In genomic region chr13:36211567-36211966, GRCh38 we compare ENCODE assay signal across 18 cellular contexts. TPM values are rescaled to one million over a fixed set of nuclear protein-coding genes. Genes with fewer than 3 reads are reported as not detected.
"Had no signal": no experiment of that assay in that cellular context is flagged by ENCODE, and none has a peak within 500 bp of the region (broad histone marks: within the 10 kb centered on the region; RNA-seq: fewer than 3 reads in every experiment).

No MANE protein-coding gene starts in this region.

- FAIRE-seq: endometrium, TTC549 had no signal

- ATAC-seq: foreskin keratinocyte, right cardiac atrium had no signal

- H3K27ac ChIP-seq: adrenal gland, breast epithelium, esophagus squamous epithelium, foreskin keratinocyte had no signal

- H3K27me3 ChIP-seq: adrenal gland, breast epithelium, foreskin keratinocyte had no signal

- H3K4me3 ChIP-seq: adrenal gland, breast epithelium, esophagus squamous epithelium, lung had no signal

- H3K36me3 ChIP-seq: adrenal gland, breast epithelium, esophagus squamous epithelium had no signal

- H3K9me3 ChIP-seq: adrenal gland had no signal

- DNase-seq: activated CD4-positive, alpha-beta T cell treated with anti-CD3 and anti-CD28 coated beads, Interleukin-2, amount 50 U/mL, for 1 hour; activated CD4-positive, CD25-positive, alpha-beta regulatory T cell; activated naive CD4-positive, alpha-beta T cell treated with anti-CD3 and anti-CD28 coated beads, Interleukin-2, amount 10 ng/mL, durations not matched to agents 7 days and 5 days; activated T-cell treated with anti-CD3 and anti-CD28 coated beads for 4 hours; adrenal gland; esophagus squamous epithelium; foreskin keratinocyte; immature natural killer cell; naive B cell; right cardiac atrium; T-helper 2 cell had no signal

- H3K4me1 ChIP-seq: adrenal gland, breast epithelium, esophagus squamous epithelium, foreskin keratinocyte had no signal

RNA-seq across cellular contexts. Expression of gene SOHLH2, which starts 2.8 kb away (rescaled TPM):
- total RNA-seq: activated CD8-positive, alpha-beta memory T cell treated with anti-CD3 and anti-CD28 coated beads for 36 hours; activated T-helper 2 cell treated with anti-CD3 and anti-CD28 coated beads, Interferon-gamma antibody, Interleukin-2, Interleukin-4, amounts not matched to agents 10 μg/mL and 5 μg/mL and 100 μg/mL, durations not matched to agents 14 hours and 24 hours and 36 hours; dermis microvascular lymphatic vessel endothelial cell; esophagus squamous epithelium; foreskin keratinocyte had no signal
- polyA plus RNA-seq: foreskin keratinocyte, immature natural killer cell had no signal
